22 cellular contexts compared by ENCODE assay signal in the genomic region with DNA sequence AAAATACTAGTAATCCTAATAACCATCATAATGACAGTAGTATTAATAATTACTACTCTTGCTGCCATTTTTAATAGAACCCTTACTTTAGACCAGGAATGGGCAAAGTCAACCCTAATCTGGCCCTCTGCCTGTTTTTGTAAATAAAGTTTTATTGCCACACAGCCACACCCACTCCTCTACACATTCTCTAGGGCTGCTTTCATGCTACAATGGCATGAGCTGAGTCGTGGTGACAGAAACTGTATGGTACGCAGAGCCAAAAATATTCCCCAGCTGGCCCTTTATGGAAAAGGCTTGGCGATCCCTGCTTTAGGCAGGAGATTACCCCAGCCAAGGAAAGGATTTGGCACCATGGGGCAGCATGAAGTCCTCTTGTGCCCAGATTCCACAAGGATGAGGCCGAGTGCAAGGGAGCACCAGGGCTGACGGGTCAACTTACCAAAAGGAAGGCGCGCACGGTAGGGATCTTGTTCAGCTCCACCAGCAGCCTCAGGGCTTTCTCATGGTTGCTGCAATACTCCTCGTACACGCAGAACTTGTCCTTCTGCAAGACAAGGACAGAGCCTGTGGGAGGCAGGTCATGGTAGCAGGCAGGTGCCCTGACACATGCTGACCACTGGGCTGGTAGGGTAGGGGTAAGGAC.
DNase-seq lines count a peak whose midpoint lies in the region; ATAC-seq, FAIRE-seq and TF ChIP-seq lines count a peak whose summit lies in the region.
"Had no signal": no experiment of that assay in that cellular context is flagged by ENCODE, and none has a peak within 500 bp of the region (broad histone marks: within the 10 kb centered on the region; RNA-seq: fewer than 3 reads in every experiment).

No MANE protein-coding gene starts in this region.

- DNase-seq in natural killer cell treated with Interleukin-12 subunit alpha and Interleukin-12 subunit beta and Interleukin-15 and Interleukin-18, amount 100 ng/mL, for 72 hours (ENCODE audit: low spot score) = peak; percentile 41
- DNase-seq in natural killer cell (no peak), GM12878 (ENCODE audit: low read depth, low spot score) (no peak), sigmoid colon (peak; percentile 12), small intestine (no peak)
- no peak for DNase-seq in activated T-helper 2 cell treated with anti-CD3 and anti-CD28 coated beads, Interferon-gamma antibody, Interleukin-2, Interleukin-4, amounts not matched to agents 10 μg/mL and 5 μg/mL and 100 μg/mL, durations not matched to agents 14 hours and 24 hours and 36 hours (ENCODE audit: low spot score)
- no peak for DNase-seq in stimulated activated CD4-positive, alpha-beta T cell treated with anti-CD3 and anti-CD28 coated beads, Interleukin-4, amount 100 ng/mL, for 24 hours
- DNase-seq: activated CD8-positive, alpha-beta T cell treated with anti-CD3 and anti-CD28 coated beads for 36 hours; activated effector memory CD4-positive, alpha-beta T cell treated with Interleukin-2 at 50 U/mL for 16 hours; activated naive CD8-positive, alpha-beta T cell treated with anti-CD3 and anti-CD28 coated beads for 36 hours; CD8-positive, alpha-beta memory T cell; cortex of kidney; DMS153; mesenchymal stem cell; NCI-H1105 treated with DMSO at 0.1 percent for 48 hours; NCI-H2029; NCI-H2227 treated with DMSO at 0.1 percent for 48 hours; NCI-H774 had no signal

- no peak overlapping the region for H3K4me2 ChIP-seq in GM12878 (ENCODE audit: control insufficient read depth, insufficient read depth)

- no peak overlapping the region for H3K4me3 Mint-ChIP-seq in natural killer cell treated with Interleukin-12 subunit alpha and Interleukin-12 subunit beta and Interleukin-15 and Interleukin-18, amount 100 ng/mL, for 72 hours
- H3K4me3 Mint-ChIP-seq in natural killer cell = no peak overlapping the region
- H3K4me3 Mint-ChIP-seq in activated T-helper 2 cell treated with anti-CD3 and anti-CD28 coated beads, Interferon-gamma antibody, Interleukin-2, Interleukin-4, amounts not matched to agents 10 μg/mL and 5 μg/mL and 100 μg/mL, durations not matched to agents 14 hours and 24 hours and 36 hours (ENCODE audit: low read depth) = no peak overlapping the region
- H3K4me3 Mint-ChIP-seq: activated CD8-positive, alpha-beta T cell treated with anti-CD3 and anti-CD28 coated beads for 36 hours; activated naive CD8-positive, alpha-beta T cell treated with anti-CD3 and anti-CD28 coated beads for 36 hours had no signal

- H3K79me2 ChIP-seq in GM12878 (ENCODE audit: control insufficient read depth, insufficient read depth, low read length) = peaks cover 17% of the 10 kb centered on the region

- TF ChIP-seq RAD21 in GM12878 (IDR thresholded peaks at IDR 0.05; ENCODE audit: insufficient read depth, low read depth, low read length) = no peak

- peaks cover 31% of the 10 kb centered on the region for H3K36me3 Mint-ChIP-seq in natural killer cell treated with Interleukin-12 subunit alpha and Interleukin-12 subunit beta and Interleukin-15 and Interleukin-18, amount 100 ng/mL, for 72 hours
- H3K36me3 Mint-ChIP-seq in natural killer cell = peaks cover 15% of the 10 kb centered on the region
- peaks cover 60% of the 10 kb centered on the region for H3K36me3 Mint-ChIP-seq in activated T-helper 2 cell treated with anti-CD3 and anti-CD28 coated beads, Interferon-gamma antibody, Interleukin-2, Interleukin-4, amounts not matched to agents 10 μg/mL and 5 μg/mL and 100 μg/mL, durations not matched to agents 14 hours and 24 hours and 36 hours (ENCODE audit: low read depth)

- H3K9me3 ChIP-seq in GM12878 (replicated peaks; ENCODE audit: control insufficient read depth, insufficient read depth, low read length) (no peaks in the 10 kb centered on the region), sigmoid colon (no peaks in the 10 kb centered on the region), small intestine (ENCODE audit: control insufficient read depth, low read depth) (no peaks in the 10 kb centered on the region)
- H3K9me3 ChIP-seq: suprapubic skin had no signal

- H3K4me1 ChIP-seq in GM12878 (ENCODE audit: control insufficient read depth, insufficient read depth, low read length) (peaks cover 27% of the 10 kb centered on the region), sigmoid colon (peaks cover 0 to 12% (median 5%) of the 10 kb centered on the region in 4 donors), small intestine (ENCODE audit: control insufficient read depth in 2 of 2, insufficient read depth in 1 of 2, low read depth in 1 of 2, low read length in 1 of 2) (peaks cover 4 to 6% of the 10 kb centered on the region in 2 donors)
- H3K4me1 ChIP-seq: suprapubic skin had no signal

- 93% methylated on average over 10 of the region's 10 CpGs for WGBS in GM12878 (ENCODE audit: insufficient coverage, insufficient replicate concordance, low lambda C conversion rate, missing lambda C conversion rate)
- WGBS in sigmoid colon, 2 donors = 84 to 94% methylated on average over 10 of the region's 10 CpGs
- 83 to 93% (median 86%) methylated on average over 10 of the region's 10 CpGs for WGBS in small intestine, 3 donors

- no peak overlapping the region for H3K4me3 ChIP-seq in GM12878
- no peak overlapping the region for H3K4me3 ChIP-seq in sigmoid colon
- no peak overlapping the region for H3K4me3 ChIP-seq in small intestine (ENCODE audit: low read depth in 1 of 2, low read length in 2 of 2)
- H3K4me3 ChIP-seq: suprapubic skin had no signal

- ATAC-seq in natural killer cell treated with Interleukin-12 subunit alpha and Interleukin-12 subunit beta and Interleukin-15 and Interleukin-18, amount 100 ng/mL, for 72 hours = no peak
- no peak for ATAC-seq in natural killer cell
- no peak for ATAC-seq in GM12878
- no peak for ATAC-seq in HG02588 (IDR thresholded peaks at IDR 0.05; ENCODE audit: unreplicated experiment)
- ATAC-seq: activated CD8-positive, alpha-beta T cell treated with anti-CD3 and anti-CD28 coated beads for 36 hours had no signal

- no peak for FAIRE-seq in GM12878 (lab: Jason Lieb, UNC)
- FAIRE-seq in small intestine (lab: Jason Lieb, UNC) = no peak
- FAIRE-seq: H54 had no signal

- no peak overlapping the region for H3K9ac ChIP-seq in GM12878 (ENCODE audit: control insufficient read depth, insufficient read depth, low read length)

- POLR2A ChIA-PET in GM12878 (lab: Charles Lee) = no interaction called here

- H3K27me3 ChIP-seq in GM12878 (replicated peaks in 1 of 2; ENCODE audit: control insufficient read depth in 2 of 2, insufficient read depth in 2 of 2, low read length in 1 of 2) (no peaks in the 10 kb centered on the region), sigmoid colon (no peaks in the 10 kb centered on the region), small intestine (ENCODE audit: control insufficient read depth in 2 of 2, insufficient read depth in 2 of 2, low read length in 2 of 2) (no peaks in the 10 kb centered on the region)
- H3K27me3 ChIP-seq: suprapubic skin had no signal

- peak; percentile 31; the same call in 1 of the 2 replicates for TF ChIP-seq POLR2A in GM12878 (IDR thresholded peaks at IDR 0.05; ENCODE audit: low read depth, low read length)
- TF ChIP-seq POLR2A in sigmoid colon (IDR thresholded peaks at IDR 0.05) = no peak

- no TSS peak for BruUV-seq in GM12878 (replicated peaks; lab: Mats Ljungman, UMichigan)

- CTCF ChIA-PET in GM12878 (lab: Yijun Ruan, JAX) = interaction anchor here (1.1 kb wide), 1 partner anchor 99 kb away, joined by 3 read pairs; no protein-coding TSS in a partner anchor

- no peaks in the 10 kb centered on the region for H3K9me3 Mint-ChIP-seq in natural killer cell treated with Interleukin-12 subunit alpha and Interleukin-12 subunit beta and Interleukin-15 and Interleukin-18, amount 100 ng/mL, for 72 hours
- H3K9me3 Mint-ChIP-seq in natural killer cell = no peaks in the 10 kb centered on the region
- H3K9me3 Mint-ChIP-seq in activated T-helper 2 cell treated with anti-CD3 and anti-CD28 coated beads, Interferon-gamma antibody, Interleukin-2, Interleukin-4, amounts not matched to agents 10 μg/mL and 5 μg/mL and 100 μg/mL, durations not matched to agents 14 hours and 24 hours and 36 hours = no peaks in the 10 kb centered on the region
- H3K9me3 Mint-ChIP-seq: activated CD8-positive, alpha-beta T cell treated with anti-CD3 and anti-CD28 coated beads for 36 hours; activated naive CD8-positive, alpha-beta T cell treated with anti-CD3 and anti-CD28 coated beads for 36 hours had no signal

- TF ChIP-seq EP300 in GM12878 (IDR thresholded peaks at IDR 0.05; ENCODE audit: borderline replicate concordance in 1 of 2, control insufficient read depth in 1 of 2, low read depth in 2 of 2, low read length in 2 of 2) = no peak
- TF ChIP-seq EP300 in sigmoid colon (IDR thresholded peaks at IDR 0.05) = no peak

- no peak overlapping the region for H3K27ac Mint-ChIP-seq in natural killer cell treated with Interleukin-12 subunit alpha and Interleukin-12 subunit beta and Interleukin-15 and Interleukin-18, amount 100 ng/mL, for 72 hours
- H3K27ac Mint-ChIP-seq in natural killer cell = no peak overlapping the region
- no peak overlapping the region for H3K27ac Mint-ChIP-seq in activated T-helper 2 cell treated with anti-CD3 and anti-CD28 coated beads, Interferon-gamma antibody, Interleukin-2, Interleukin-4, amounts not matched to agents 10 μg/mL and 5 μg/mL and 100 μg/mL, durations not matched to agents 14 hours and 24 hours and 36 hours
- H3K27ac Mint-ChIP-seq: activated naive CD8-positive, alpha-beta T cell treated with anti-CD3 and anti-CD28 coated beads for 36 hours had no signal

- no peak overlapping the region for H2AFZ ChIP-seq in GM12878 (ENCODE audit: control insufficient read depth, low read depth, low read length)

- no peaks in the 10 kb centered on the region for H4K20me1 ChIP-seq in GM12878 (ENCODE audit: control insufficient read depth, insufficient read depth)

- SMC1A ChIA-PET in GM12878 (lab: Charles Lee; ENCODE audit: uncharacterized antibody, unreplicated experiment) = interaction anchor here (0.8 to 2.2 kb wide), 4 partner anchors 10 to 171 kb away, joined by 4 to 6 read pairs (median 5); no protein-coding TSS in a partner anchor

- H3K27me3 Mint-ChIP-seq in natural killer cell treated with Interleukin-12 subunit alpha and Interleukin-12 subunit beta and Interleukin-15 and Interleukin-18, amount 100 ng/mL, for 72 hours = no peaks in the 10 kb centered on the region
- no peaks in the 10 kb centered on the region for H3K27me3 Mint-ChIP-seq in natural killer cell (ENCODE audit: low read depth in 2 of 2)
- H3K27me3 Mint-ChIP-seq in activated T-helper 2 cell treated with anti-CD3 and anti-CD28 coated beads, Interferon-gamma antibody, Interleukin-2, Interleukin-4, amounts not matched to agents 10 μg/mL and 5 μg/mL and 100 μg/mL, durations not matched to agents 14 hours and 24 hours and 36 hours (ENCODE audit: low read depth) = no peaks in the 10 kb centered on the region
- H3K27me3 Mint-ChIP-seq: activated CD8-positive, alpha-beta T cell treated with anti-CD3 and anti-CD28 coated beads for 36 hours; activated naive CD8-positive, alpha-beta T cell treated with anti-CD3 and anti-CD28 coated beads for 36 hours had no signal

- in situ Hi-C loops in GM12878 (cut with MboI) = no loop called here

- RAD21 ChIA-PET in GM12878 (lab: Charles Lee; ENCODE audit: unreplicated experiment) = interaction anchor here (0.6 kb wide), 1 partner anchor 15 kb away, joined by 3 read pairs; no protein-coding TSS in a partner anchor

- TF ChIP-seq CTCF in natural killer cell (IDR thresholded peaks at IDR 0.05) (no peak), GM12878 (IDR thresholded peaks at IDR 0.05 in 2 of 3, conservative IDR thresholded peaks at IDR 0.05 in 1 of 3; ENCODE audit: control insufficient read depth in 2 of 3, extremely low read depth in 1 of 3, insufficient read depth in 1 of 3, low read depth in 3 of 3, low read length in 3 of 3) (no peak), sigmoid colon (IDR thresholded peaks at IDR 0.05) (no peak)

- intact Hi-C loops in natural killer cell (cut with micrococcal nuclease) = no loop called here
- intact Hi-C loops in GM12878 (cut with micrococcal nuclease; ENCODE audit: unreplicated experiment) = no loop called here
- intact Hi-C loops in sigmoid colon (cut with DNase I) = no loop called here
- intact Hi-C loops in activated T-helper 2 cell treated with anti-CD3 and anti-CD28 coated beads, Interferon-gamma antibody, Interleukin-2, Interleukin-4, amounts not matched to agents 10 μg/mL and 5 μg/mL and 100 μg/mL, durations not matched to agents 14 hours and 24 hours and 36 hours (cut with micrococcal nuclease) = no loop called here

- H3K36me3 ChIP-seq in GM12878 (ENCODE audit: control insufficient read depth in 2 of 2, insufficient read depth in 2 of 2, low read length in 1 of 2) (peaks cover 38 to 43% of the 10 kb centered on the region in 2 experiments), sigmoid colon (no peaks in the 10 kb centered on the region), small intestine (ENCODE audit: control insufficient read depth in 2 of 2, insufficient read depth in 2 of 2, low read length in 2 of 2) (no peaks in the 10 kb centered on the region)

- H3K27ac ChIP-seq in GM12878 (ENCODE audit: control insufficient read depth, insufficient read depth) (no peak overlapping the region), sigmoid colon (no peak overlapping the region), small intestine (ENCODE audit: low read depth in 1 of 2, low read length in 1 of 2) (no peak overlapping the region)
- H3K27ac ChIP-seq: RWPE1, suprapubic skin had no signal

- H3K4me1 Mint-ChIP-seq in natural killer cell treated with Interleukin-12 subunit alpha and Interleukin-12 subunit beta and Interleukin-15 and Interleukin-18, amount 100 ng/mL, for 72 hours (ENCODE audit: low read depth in 2 of 2) = peaks cover 64 to 68% of the 10 kb centered on the region in 2 donors
- H3K4me1 Mint-ChIP-seq in natural killer cell = peaks cover 75 to 83% of the 10 kb centered on the region in 2 donors
- peaks cover 52% of the 10 kb centered on the region for H3K4me1 Mint-ChIP-seq in activated T-helper 2 cell treated with anti-CD3 and anti-CD28 coated beads, Interferon-gamma antibody, Interleukin-2, Interleukin-4, amounts not matched to agents 10 μg/mL and 5 μg/mL and 100 μg/mL, durations not matched to agents 14 hours and 24 hours and 36 hours (ENCODE audit: low read depth)

Comparison
In these comparisons a context has a peak if more than half of its experiments do, and no peak if none do; other contexts are left out.
1. DNase-seq: peak in natural killer cell treated with Interleukin-12 subunit alpha and Interleukin-12 subunit beta and Interleukin-15 and Interleukin-18, amount 100 ng/mL, for 72 hours (single experiment) and sigmoid colon (single experiment); none in natural killer cell (single experiment), GM12878 (single experiment), activated T-helper 2 cell treated with anti-CD3 and anti-CD28 coated beads, Interferon-gamma antibody, Interleukin-2, Interleukin-4, amounts not matched to agents 10 μg/mL and 5 μg/mL and 100 μg/mL, durations not matched to agents 14 hours and 24 hours and 36 hours (single experiment), stimulated activated CD4-positive, alpha-beta T cell treated with anti-CD3 and anti-CD28 coated beads, Interleukin-4, amount 100 ng/mL, for 24 hours (single experiment) and small intestine (single experiment).